ENCODE assay signal across 12 cellular contexts in genomic region chr1:8651236-8651890, GRCh38.
DNase-seq lines count a peak whose midpoint lies in the region; ATAC-seq and TF ChIP-seq lines count a peak whose summit lies in the region.
"Had no signal": no experiment of that assay in that cellular context is flagged by ENCODE, and none has a peak within 500 bp of the region (broad histone marks: within the 10 kb centered on the region; RNA-seq: fewer than 3 reads in every experiment).

No MANE protein-coding gene starts in this region.

- POLR2A ChIA-PET in CD4-positive, alpha-beta memory T cell (lab: Charles Lee; ENCODE audit: partially characterized antibody): interaction anchor here (1.1 kb wide), 1 partner anchor 11 kb away, joined by 5 read pairs; no protein-coding TSS in a partner anchor

- H3K36me3 ChIP-seq in CD4-positive, alpha-beta memory T cell (ENCODE audit: insufficient read depth, low read length): no peaks in the 10 kb centered on the region

- no peaks in the 10 kb centered on the region for H3K27me3 ChIP-seq in CD4-positive, alpha-beta memory T cell (ENCODE audit: insufficient read depth, low read length)

- no peak overlapping the region for H3K4me3 ChIP-seq in CD4-positive, alpha-beta memory T cell (ENCODE audit: low read length in 2 of 2)
- H3K4me3 ChIP-seq: mucosa of descending colon had no signal

- H3K36me3 Mint-ChIP-seq in CD4-positive, alpha-beta memory T cell: peaks cover 11 to 22% of the 10 kb centered on the region in 2 donors
- H3K36me3 Mint-ChIP-seq in activated naive CD8-positive, alpha-beta T cell treated with anti-CD3 and anti-CD28 coated beads for 36 hours: peaks cover 30% of the 10 kb centered on the region
- H3K36me3 Mint-ChIP-seq in nephron (ENCODE audit: low read depth): peaks cover 33% of the 10 kb centered on the region

- peaks cover 0 to 2% (median 0%) of the 10 kb centered on the region in 8 donors for H3K9me3 Mint-ChIP-seq in CD4-positive, alpha-beta memory T cell
- no peaks in the 10 kb centered on the region for H3K9me3 Mint-ChIP-seq in activated naive CD8-positive, alpha-beta T cell treated with anti-CD3 and anti-CD28 coated beads for 36 hours
- no peaks in the 10 kb centered on the region for H3K9me3 Mint-ChIP-seq in nephron

- peak overlapping the region in 6 of 7 donors; percentile 20 to 85 (median 51) for H3K27ac Mint-ChIP-seq in CD4-positive, alpha-beta memory T cell
- H3K27ac Mint-ChIP-seq in activated naive CD8-positive, alpha-beta T cell treated with anti-CD3 and anti-CD28 coated beads for 36 hours: peak overlapping the region; percentile 27
- peak overlapping the region; percentile 46 to 93 (median 58) for H3K27ac Mint-ChIP-seq in nephron

- peak overlapping the region in 1 of 8 donors; percentile 9 for H3K4me3 Mint-ChIP-seq in CD4-positive, alpha-beta memory T cell
- no peak overlapping the region for H3K4me3 Mint-ChIP-seq in activated naive CD8-positive, alpha-beta T cell treated with anti-CD3 and anti-CD28 coated beads for 36 hours
- no peak overlapping the region for H3K4me3 Mint-ChIP-seq in nephron

- H3K4me1 ChIP-seq in CD4-positive, alpha-beta memory T cell (ENCODE audit: insufficient read depth, low read length): peaks cover 13% of the 10 kb centered on the region
- H3K4me1 ChIP-seq: Caco-2 had no signal

- TF ChIP-seq CTCF in nephron (IDR thresholded peaks at IDR 0.05; ENCODE audit: unreplicated experiment in 3 of 3) (no peak), GM13977 (IDR thresholded peaks at IDR 0.05; ENCODE audit: extremely low read depth, insufficient read depth, missing control alignments) (no peak)

- CTCF ChIA-PET in CD4-positive, alpha-beta memory T cell (lab: Charles Lee; ENCODE audit: partially characterized antibody): interaction anchor here (0.6 to 1.3 kb wide), 3 partner anchors 13 to 90 kb away, joined by 3 read pairs; no protein-coding TSS in a partner anchor

- no peaks in the 10 kb centered on the region for H3K9me3 ChIP-seq in CD4-positive, alpha-beta memory T cell (ENCODE audit: control insufficient read depth in 1 of 2, low read length in 2 of 2)
- H3K9me3 ChIP-seq: Caco-2, mucosa of descending colon had no signal

- in situ Hi-C loops in GM13977 (cut with MboI; ENCODE audit: low pct_unique_long_range_greater_than_20kb, low sequenced_read_pairs, unreplicated experiment): no loop called here

- H3K27me3 Mint-ChIP-seq in CD4-positive, alpha-beta memory T cell: no peaks in the 10 kb centered on the region
- H3K27me3 Mint-ChIP-seq in activated naive CD8-positive, alpha-beta T cell treated with anti-CD3 and anti-CD28 coated beads for 36 hours: no peaks in the 10 kb centered on the region
- no peaks in the 10 kb centered on the region for H3K27me3 Mint-ChIP-seq in nephron (ENCODE audit: low read depth)

- no peak overlapping the region for H3K27ac ChIP-seq in CD4-positive, alpha-beta memory T cell (ENCODE audit: low read depth, low read length)

- peak in 1 of 5 donors; percentile 6 for DNase-seq in CD4-positive, alpha-beta memory T cell
- DNase-seq in activated naive CD8-positive, alpha-beta T cell treated with anti-CD3 and anti-CD28 coated beads for 36 hours: no peak
- DNase-seq in NCI-H2029 (lab: John Stamatoyannopoulos, UW): no peak
- no peak for DNase-seq in GM13977 (ENCODE audit: low spot score)
- DNase-seq in cortex of kidney (lab: John Stamatoyannopoulos, UW): no peak
- DNase-seq: Caco-2; mucosa of descending colon; SIG-M5; stimulated activated CD4-positive, alpha-beta T cell treated with anti-CD3 and anti-CD28 coated beads, Interleukin-12 subunit alpha, Interleukin-12 subunit beta, amount 100 ng/mL, for 4 hours had no signal

- H3K4me1 Mint-ChIP-seq in CD4-positive, alpha-beta memory T cell: peaks cover 13 to 22% (median 17%) of the 10 kb centered on the region in 4 donors
- H3K4me1 Mint-ChIP-seq in activated naive CD8-positive, alpha-beta T cell treated with anti-CD3 and anti-CD28 coated beads for 36 hours: peaks cover 37% of the 10 kb centered on the region
- H3K4me1 Mint-ChIP-seq in nephron: peaks cover 26% of the 10 kb centered on the region

- intact Hi-C loops in CD4-positive, alpha-beta memory T cell (cut with micrococcal nuclease): no loop called here

- ATAC-seq in GM21423 (IDR thresholded peaks at IDR 0.05; ENCODE audit: unreplicated experiment) (peak; percentile 37), GM18870 (IDR thresholded peaks at IDR 0.05; ENCODE audit: unreplicated experiment) (no peak)
